ENCODE assay signal across 10 cellular contexts in the genomic region with DNA sequence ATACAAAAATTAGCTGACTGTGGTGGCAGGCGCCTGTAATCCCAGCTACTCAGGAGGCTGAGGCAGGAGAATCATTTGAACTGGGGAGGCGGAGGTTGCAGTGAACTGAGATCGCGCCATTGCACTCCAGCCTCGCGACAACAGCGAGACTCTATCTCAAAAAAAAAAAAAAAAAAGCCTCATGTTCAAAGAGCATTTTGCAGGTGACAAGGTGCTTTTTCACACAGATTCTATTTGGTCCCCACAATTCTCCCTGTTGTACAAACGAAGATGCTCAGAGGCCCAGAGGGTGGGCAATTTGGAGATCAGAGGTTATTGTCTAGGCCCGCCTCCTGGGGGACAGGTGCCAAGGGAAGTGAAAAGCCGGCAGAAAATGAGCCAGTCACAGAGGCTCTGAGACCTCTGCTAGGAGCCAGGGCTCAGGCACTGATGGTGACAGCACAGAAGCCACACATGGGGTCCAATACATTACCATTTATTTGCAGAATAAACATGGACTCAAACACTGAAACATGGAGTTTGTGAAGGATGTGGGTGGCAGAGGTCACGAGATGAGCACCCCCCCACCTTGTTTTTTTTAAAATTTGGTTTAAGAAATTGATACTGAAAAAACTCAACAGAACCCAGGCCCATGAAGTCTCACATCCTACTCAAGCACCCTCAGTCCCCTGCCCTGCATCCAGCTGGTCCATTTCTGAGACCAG. TPM values are rescaled to one million over a fixed set of nuclear protein-coding genes. Genes with fewer than 3 reads are reported as not detected.
DNase-seq lines count a peak whose midpoint lies in the region; ATAC-seq, FAIRE-seq and TF ChIP-seq lines count a peak whose summit lies in the region.
"Had no signal": no experiment of that assay in that cellular context is flagged by ENCODE, and none has a peak within 500 bp of the region (broad histone marks: within the 10 kb centered on the region; RNA-seq: fewer than 3 reads in every experiment).

No MANE protein-coding gene starts in this region.

- no peak overlapping the region for H3K9ac ChIP-seq in SK-N-SH
- H3K9ac ChIP-seq in astrocyte (ENCODE audit: low read length): no peak overlapping the region

- no peaks in the 10 kb centered on the region for H3K27me3 ChIP-seq in SK-N-SH (ENCODE audit: insufficient read depth)
- H3K27me3 ChIP-seq in astrocyte (ENCODE audit: insufficient read depth, low read length): peaks cover 12% of the 10 kb centered on the region

- peaks cover 18% of the 10 kb centered on the region for H3F3A ChIP-seq in SK-N-SH (replicated peaks; ENCODE audit: insufficient read depth)

- peaks cover 3 to 15% of the 10 kb centered on the region in 2 experiments for H3K36me3 ChIP-seq in SK-N-SH (replicated peaks in 1 of 2; ENCODE audit: control insufficient read depth in 1 of 2, insufficient read depth in 2 of 2, low read length in 1 of 2)
- peaks cover 13% of the 10 kb centered on the region; the same call in 1 of the 2 replicates for H3K36me3 ChIP-seq in KOPT-K1 (ENCODE audit: insufficient read depth, low read length)
- no peaks in the 10 kb centered on the region for H3K36me3 ChIP-seq in astrocyte (ENCODE audit: insufficient read depth, low read length)

- H3K4me1 Mint-ChIP-seq in astrocyte (ENCODE audit: low read depth, unreplicated experiment): peaks cover 18% of the 10 kb centered on the region

- H3K4me3 Mint-ChIP-seq in astrocyte (ENCODE audit: unreplicated experiment): no peak overlapping the region

- intact Hi-C loops in posterior vena cava (cut with DNase I): no loop called here

- H3K9me3 ChIP-seq in SK-N-SH: no peaks in the 10 kb centered on the region
- no peaks in the 10 kb centered on the region for H3K9me3 ChIP-seq in KOPT-K1 (ENCODE audit: insufficient read depth, low read length, poor library complexity, severe bottlenecking)
- no peaks in the 10 kb centered on the region for H3K9me3 ChIP-seq in astrocyte (ENCODE audit: insufficient read depth, low read depth, low read length)

- peaks cover 61% of the 10 kb centered on the region for H3K27me3 Mint-ChIP-seq in astrocyte (ENCODE audit: low read depth, unreplicated experiment)

- no peak overlapping the region for H3K27ac Mint-ChIP-seq in astrocyte (ENCODE audit: unreplicated experiment)

- H3K4me2 ChIP-seq in SK-N-SH (no peak overlapping the region), astrocyte (ENCODE audit: low read length) (peak overlapping the region; percentile 96)

- POLR2A ChIA-PET in SK-N-SH (lab: Yijun Ruan, JAX): interaction anchor here (1.1 kb wide), 1 partner anchor 11 kb away, joined by 4 read pairs; a partner anchor contains a TSS

- H3K4me3 ChIP-seq in SK-N-SH (ENCODE audit: low read depth in 2 of 2, low read length in 1 of 2): no peak overlapping the region
- H3K4me3 ChIP-seq in astrocyte (ENCODE audit: insufficient read depth, low read depth, low read length): no peak overlapping the region
- H3K4me3 ChIP-seq: lung had no signal

- peaks cover 6% of the 10 kb centered on the region for H3K36me3 Mint-ChIP-seq in astrocyte (ENCODE audit: low read depth, unreplicated experiment)

- CTCF ChIA-PET in SK-N-SH (lab: Yijun Ruan, JAX): interaction anchor here (0.7 to 2.1 kb wide), 3 partner anchors 37 to 238 kb away, joined by 3 to 5 read pairs (median 3); no protein-coding TSS in a partner anchor

- no peak for FAIRE-seq in astrocyte (lab: Jason Lieb, UNC)

- no peaks in the 10 kb centered on the region for H3K9me2 ChIP-seq in SK-N-SH

- H3K79me2 ChIP-seq in SK-N-SH (ENCODE audit: insufficient read depth) (no peaks in the 10 kb centered on the region), astrocyte (ENCODE audit: insufficient read depth, low read length) (no peaks in the 10 kb centered on the region)

- H3K9me3 Mint-ChIP-seq in astrocyte (ENCODE audit: unreplicated experiment): peaks cover 3% of the 10 kb centered on the region

- H3K27ac ChIP-seq in SK-N-SH (ENCODE audit: low read depth in 2 of 2, low read length in 1 of 2): no peak overlapping the region
- H3K27ac ChIP-seq in KOPT-K1 (ENCODE audit: low read depth, low read length, poor library complexity, severe bottlenecking): peak overlapping the region; percentile 66
- H3K27ac ChIP-seq in astrocyte (ENCODE audit: low read depth, low read length): no peak overlapping the region

- H4K20me1 ChIP-seq in SK-N-SH (ENCODE audit: insufficient read depth) (no peaks in the 10 kb centered on the region), astrocyte (ENCODE audit: insufficient read depth, low read length) (peaks cover 4% of the 10 kb centered on the region)

- 91% methylated on average over 11 of the region's 11 CpGs for WGBS in SK-N-SH (ENCODE audit: low lambda C conversion rate)

- H2AFZ ChIP-seq in SK-N-SH (ENCODE audit: low read depth) (no peak overlapping the region), astrocyte (ENCODE audit: low read depth, low read length) (no peak overlapping the region)

- H3K4me1 ChIP-seq in SK-N-SH (ENCODE audit: control insufficient read depth in 1 of 2, insufficient read depth in 2 of 2, low read depth in 1 of 2, low read length in 1 of 2) (peaks cover 0 to 18% of the 10 kb centered on the region in 2 experiments; a peak in 1 of 4 replicates), astrocyte (ENCODE audit: insufficient read depth, low read length) (peaks cover 15% of the 10 kb centered on the region)

- ATAC-seq in SK-N-SH treated with all-trans-retinoic acid at 6 μM for 48 hours: no peak
- no peak for ATAC-seq in HG02798 (IDR thresholded peaks at IDR 0.05; ENCODE audit: poor library complexity, unreplicated experiment)

- TF ChIP-seq RAD21 in SK-N-SH (IDR thresholded peaks at IDR 0.05; ENCODE audit: low read length): no peak

- TF ChIP-seq CTCF in SK-N-SH (IDR thresholded peaks at IDR 0.05) (no peak), astrocyte (IDR thresholded peaks at IDR 0.05; ENCODE audit: insufficient read depth, low read depth, low read length) (no peak)

- DNase-seq in SK-N-SH: peak; percentile 32
- no peak for DNase-seq in astrocyte (ENCODE audit: low read depth)
- DNase-seq in posterior vena cava (ENCODE audit: low spot score): peak; percentile 26
- DNase-seq in LoVo (ENCODE audit: low spot score): no peak
- no peak for DNase-seq in iPS-NIHi7 (ENCODE audit: extremely low spot score)
- DNase-seq: SHP77 treated with DMSO at 0.1 percent for 48 hours had no signal

- TF ChIP-seq EP300 in SK-N-SH (IDR thresholded peaks at IDR 0.05; ENCODE audit: borderline replicate concordance in 1 of 2, low read depth in 1 of 2, low read length in 1 of 2): no peak

TF ChIP-seq in SK-N-SH, 30 proteins besides CTCF, POLR2A, EP300 and RAD21:
- no peak for TF ChIP-seq TAF1 (IDR thresholded peaks at IDR 0.05; ENCODE audit: borderline replicate concordance, low read depth, low read length)
- no peak for TF ChIP-seq MXI1 (IDR thresholded peaks at IDR 0.05; ENCODE audit: low read depth, low read length)
- TF ChIP-seq, protein P1, sequence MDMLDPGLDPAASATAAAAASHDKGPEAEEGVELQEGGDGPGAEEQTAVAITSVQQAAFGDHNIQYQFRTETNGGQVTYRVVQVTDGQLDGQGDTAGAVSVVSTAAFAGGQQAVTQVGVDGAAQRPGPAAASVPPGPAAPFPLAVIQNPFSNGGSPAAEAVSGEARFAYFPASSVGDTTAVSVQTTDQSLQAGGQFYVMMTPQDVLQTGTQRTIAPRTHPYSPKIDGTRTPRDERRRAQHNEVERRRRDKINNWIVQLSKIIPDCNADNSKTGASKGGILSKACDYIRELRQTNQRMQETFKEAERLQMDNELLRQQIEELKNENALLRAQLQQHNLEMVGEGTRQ (IDR thresholded peaks at IDR 0.05; ENCODE audit: borderline replicate concordance, low read depth, low read length): no peak

TF ChIP-seq in SK-N-SH treated with all-trans-retinoic acid at 6 μM for 48 hours, 23 proteins besides CTCF, POLR2A, EP300 and RAD21 (continues in another document):
- TF ChIP-seq ZFP3 (CRISPR knock-in tag; IDR thresholded peaks at IDR 0.05) (no peak), ZC3H10 (CRISPR knock-in tag; IDR thresholded peaks at IDR 0.05) (no peak), GLIS3 (CRISPR knock-in tag; IDR thresholded peaks at IDR 0.05) (no peak), PPARA (CRISPR knock-in tag; IDR thresholded peaks at IDR 0.05; ENCODE audit: borderline replicate concordance) (no peak)
- TF ChIP-seq, protein P2, sequence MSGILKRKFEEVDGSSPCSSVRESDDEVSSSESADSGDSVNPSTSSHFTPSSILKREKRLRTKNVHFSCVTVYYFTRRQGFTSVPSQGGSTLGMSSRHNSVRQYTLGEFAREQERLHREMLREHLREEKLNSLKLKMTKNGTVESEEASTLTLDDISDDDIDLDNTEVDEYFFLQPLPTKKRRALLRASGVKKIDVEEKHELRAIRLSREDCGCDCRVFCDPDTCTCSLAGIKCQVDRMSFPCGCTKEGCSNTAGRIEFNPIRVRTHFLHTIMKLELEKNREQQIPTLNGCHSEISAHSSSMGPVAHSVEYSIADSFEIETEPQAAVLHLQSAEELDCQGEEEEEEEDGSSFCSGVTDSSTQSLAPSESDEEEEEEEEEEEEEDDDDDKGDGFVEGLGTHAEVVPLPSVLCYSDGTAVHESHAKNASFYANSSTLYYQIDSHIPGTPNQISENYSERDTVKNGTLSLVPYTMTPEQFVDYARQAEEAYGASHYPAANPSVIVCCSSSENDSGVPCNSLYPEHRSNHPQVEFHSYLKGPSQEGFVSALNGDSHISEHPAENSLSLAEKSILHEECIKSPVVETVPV (CRISPR knock-in tag; IDR thresholded peaks at IDR 0.05): no peak

RNA-seq across cellular contexts. Expression of a gene that starts 0.9 kb away (rescaled TPM):
- 9.0 and 9.4 TPM in 2 replicates for polyA plus RNA-seq in SK-N-SH (2012; rRNA removed)
- 4.0 and 6.4 TPM in 2 replicates for polyA plus RNA-seq in SK-N-SH (2012; cell fraction: cytosol; rRNA removed)
- 20.7 and 25.6 TPM in 2 replicates for polyA plus RNA-seq in SK-N-SH (2012; cell fraction: nucleus; rRNA removed)
- 3.1 and 3.4 TPM in 2 replicates for total RNA-seq in astrocyte
- 10 to 100 TPM in 1 of 2 donors, 1 to 10 TPM in 1; 6.2 to 11.2 TPM for total RNA-seq in posterior vena cava

RNA-seq across cellular contexts. Expression of a gene that starts 7.9 kb away (rescaled TPM):
- polyA plus RNA-seq in SK-N-SH (2012; rRNA removed): 12.9 and 14.2 TPM in 2 replicates
- polyA plus RNA-seq in SK-N-SH (2012; cell fraction: cytosol; rRNA removed): 2.8 and 5.2 TPM in 2 replicates
- 105 and 117 TPM in 2 replicates for polyA plus RNA-seq in SK-N-SH (2012; cell fraction: nucleus; rRNA removed)
- total RNA-seq in astrocyte (6.5 and 7.6 TPM in 2 replicates), posterior vena cava (1 to 10 TPM in 1 of 2 donors, under 1 TPM in 1; 0.81 to 1.2 TPM)

RNA-seq across cellular contexts. Expression of a gene that starts 8.4 kb away (rescaled TPM):
- polyA plus RNA-seq in SK-N-SH (2012; rRNA removed): 0.10 and 0.31 TPM in 2 replicates
- polyA plus RNA-seq in SK-N-SH (2012; cell fraction: cytosol; rRNA removed): 0.03 and 0.08 TPM in 2 replicates
- 1.4 and 1.8 TPM in 2 replicates for polyA plus RNA-seq in SK-N-SH (2012; cell fraction: nucleus; rRNA removed)
- total RNA-seq in astrocyte: 0.34 and 0.36 TPM in 2 replicates
- total RNA-seq in posterior vena cava: 1 to 10 TPM in 1 of 2 donors, under 1 TPM in 1; 0.52 to 1.2 TPM

RNA-seq across cellular contexts. Expression of a gene that starts 10.8 kb away (rescaled TPM):
- polyA plus RNA-seq in SK-N-SH (2012; rRNA removed): 13.9 and 16.4 TPM in 2 replicates
- 3.7 and 5.3 TPM in 2 replicates for polyA plus RNA-seq in SK-N-SH (2012; cell fraction: cytosol; rRNA removed)
- polyA plus RNA-seq in SK-N-SH (2012; cell fraction: nucleus; rRNA removed): 125 and 160 TPM in 2 replicates
- total RNA-seq in astrocyte (18.7 and 19.5 TPM in 2 replicates), posterior vena cava (10 to 100 TPM; 11.2 to 13.3 TPM)

RNA-seq across cellular contexts. Expression of a gene that starts 20.6 kb away (rescaled TPM):
- polyA plus RNA-seq in SK-N-SH (2012; rRNA removed): 600 and 630 TPM in 2 replicates
- 369 and 475 TPM in 2 replicates for polyA plus RNA-seq in SK-N-SH (2012; cell fraction: cytosol; rRNA removed)
- 373 and 722 TPM in 2 replicates for polyA plus RNA-seq in SK-N-SH (2012; cell fraction: nucleus; rRNA removed)
- total RNA-seq in astrocyte: 59.9 and 62.7 TPM in 2 replicates
- 10 to 100 TPM; 72.6 to 91.6 TPM for total RNA-seq in posterior vena cava

Comparison
In these comparisons a context has a peak if more than half of its experiments do, and no peak if none do; other contexts are left out.
1. DNase-seq: peak in SK-N-SH (single experiment) and posterior vena cava (single experiment); none in astrocyte (single experiment), LoVo (single experiment) and iPS-NIHi7 (single experiment).